ENCODE assay signal across 8 cellular contexts in genomic region chr10:48645600-48645999, GRCh38. TPM values are rescaled to one million over a fixed set of nuclear protein-coding genes. Genes with fewer than 3 reads are reported as not detected.
"Had no signal": no experiment of that assay in that cellular context is flagged by ENCODE, and none has a peak within 500 bp of the region (broad histone marks: within the 10 kb centered on the region; RNA-seq: fewer than 3 reads in every experiment).

No MANE protein-coding gene starts in this region.

- H3K27ac ChIP-seq: GM23248 had no signal

- H3K4me3 ChIP-seq: GM23248, HAP-1, K562 had no signal

- ATAC-seq: HCT116, K562 had no signal

- DNase-seq: GM23248, GOT3, H7, IMR-90 had no signal

RNA-seq across cellular contexts. Expression of gene WDFY4, which starts 39.1 kb away (rescaled TPM):
- total RNA-seq: GM23248, H4, H7, IMR-90 had no signal
